In genomic region chr18:45910405-45911023, GRCh38 we compare ENCODE assay signal across 9 cellular contexts. TPM values are rescaled to one million over a fixed set of nuclear protein-coding genes. Genes with fewer than 3 reads are reported as not detected.
A peak's percentile ranks its signal among the peaks of the same experiment; 100 is the strongest.
DNase-seq lines count a peak whose midpoint lies in the region; ATAC-seq and TF ChIP-seq lines count a peak whose summit lies in the region.
"Had no signal": no experiment of that assay in that cellular context is flagged by ENCODE, and none has a peak within 500 bp of the region (broad histone marks: within the 10 kb centered on the region; RNA-seq: fewer than 3 reads in every experiment).

No MANE protein-coding gene starts in this region.

- H3K27ac ChIP-seq in OCI-LY3 (ENCODE audit: low read length), result no peak overlapping the region
- H3K27ac ChIP-seq: BLaER1 had no signal

- no peak overlapping the region for H3K4me3 Mint-ChIP-seq in progenitor cell of endocrine pancreas (ENCODE audit: low read depth)

- no peaks in the 10 kb centered on the region for H3K79me2 ChIP-seq in OCI-LY3 (ENCODE audit: low read length)

- no peaks in the 10 kb centered on the region for H3K4me1 ChIP-seq in OCI-LY3 (ENCODE audit: low read length)
- H3K4me1 ChIP-seq: BLaER1 had no signal

- peaks cover 36% of the 10 kb centered on the region for H3K36me3 Mint-ChIP-seq in progenitor cell of endocrine pancreas (ENCODE audit: insufficient read depth)

- no peak overlapping the region for H3K9ac ChIP-seq in OCI-LY3 (ENCODE audit: low read length)
- H3K9ac ChIP-seq: BLaER1 had no signal

- H3K4me2 ChIP-seq in OCI-LY3 (ENCODE audit: low read length), result no peak overlapping the region
- H3K4me2 ChIP-seq: BLaER1 had no signal

- H4K20me1 ChIP-seq in OCI-LY3 (ENCODE audit: insufficient read depth, low read length), result no peaks in the 10 kb centered on the region
- H4K20me1 ChIP-seq: BLaER1 had no signal

- no peak overlapping the region for H2AFZ ChIP-seq in OCI-LY3 (ENCODE audit: low read depth, low read length)

- no peaks in the 10 kb centered on the region for H3K9me3 Mint-ChIP-seq in progenitor cell of endocrine pancreas (ENCODE audit: low read depth)

- TF ChIP-seq CTCF in OCI-LY3 (IDR thresholded peaks at IDR 0.05; ENCODE audit: low read depth, low read length), result peak; percentile 99
- peak; percentile 97 for TF ChIP-seq CTCF in fibroblast of pulmonary artery (IDR thresholded peaks at IDR 0.05; ENCODE audit: low read length, missing control alignments)
- TF ChIP-seq CTCF in progenitor cell of endocrine pancreas (IDR thresholded peaks at IDR 0.05; ENCODE audit: unreplicated experiment), result peak; percentile 83

- no peak overlapping the region for H3K27ac Mint-ChIP-seq in progenitor cell of endocrine pancreas

- H3K9me3 ChIP-seq in OCI-LY3 (ENCODE audit: insufficient read depth, low read length), result no peaks in the 10 kb centered on the region
- H3K9me3 ChIP-seq: BLaER1 had no signal

- peak; percentile 77 for ATAC-seq in HG03108 (IDR thresholded peaks at IDR 0.05; ENCODE audit: unreplicated experiment)

- no peaks in the 10 kb centered on the region for H3K27me3 ChIP-seq in OCI-LY3 (ENCODE audit: low read depth, low read length)
- H3K27me3 ChIP-seq: BLaER1 had no signal

- no peaks in the 10 kb centered on the region for H3K4me1 Mint-ChIP-seq in progenitor cell of endocrine pancreas (ENCODE audit: low read depth)

- DNase-seq in DMS79 treated with DMSO at 0.1 percent for 48 hours (lab: John Stamatoyannopoulos, UW) (peak; percentile 2), DMS79 (lab: John Stamatoyannopoulos, UW) (no peak), activated T-cell treated with anti-CD3 and anti-CD28 coated beads for 48 hours (ENCODE audit: low read depth) (peak; percentile 54), fibroblast of pulmonary artery (ENCODE audit: low read depth) (peak; percentile 68), progenitor cell of endocrine pancreas (ENCODE audit: low spot score, unreplicated experiment) (peak; percentile 42), ureter (ENCODE audit: low spot score) (peak; percentile 54)

- H3K27me3 Mint-ChIP-seq in progenitor cell of endocrine pancreas, result no peaks in the 10 kb centered on the region

- H3K4me3 ChIP-seq in OCI-LY3 (ENCODE audit: low read length) (no peak overlapping the region), fibroblast of pulmonary artery (replicated peaks; ENCODE audit: low read depth, low read length) (no peak overlapping the region)
- H3K4me3 ChIP-seq: BLaER1 had no signal

- H3K36me3 ChIP-seq in OCI-LY3 (replicated peaks; ENCODE audit: low read depth, low read length), result peaks cover 31% of the 10 kb centered on the region

RNA-seq across cellular contexts. Expression of gene EPG5, which starts 56.6 kb away (rescaled TPM):
- 35.3 and 38.3 TPM in 2 replicates for total RNA-seq in progenitor cell of endocrine pancreas
- total RNA-seq in ureter, result 35.8 TPM
